In genomic region chr6:132734694-132735236, GRCh38 we compare ENCODE assay signal across 1 cellular context.
A peak's percentile ranks its signal among the peaks of the same experiment; 100 is the strongest.
TF ChIP-seq lines count a peak whose summit lies in the region.

No MANE protein-coding gene starts in this region.

TF ChIP-seq in HepG2, 621 proteins besides CTCF, POLR2A, EP300 and RAD21 (continued from another document and continues in another):
- TF ChIP-seq DMTF1 (CRISPR knock-in tag; IDR thresholded peaks at IDR 0.05), result no peak
- TF ChIP-seq RNF2 (conservative IDR thresholded peaks at IDR 0.05; ENCODE audit: low read depth), result peak; percentile 59; the same call in 1 of the 2 replicates
- 0 out of 2 replicates have a peak, but pooled peaks have one; percentile 39 for TF ChIP-seq ZNF784 (CRISPR knock-in tag; IDR thresholded peaks at IDR 0.05; ENCODE audit: borderline replicate concordance)
- peak; percentile 76; the same call in 1 of the 2 replicates for TF ChIP-seq MIER2 (CRISPR knock-in tag; IDR thresholded peaks at IDR 0.05)
- TF ChIP-seq JUN (CRISPR knock-in tag; IDR thresholded peaks at IDR 0.05), result peak; percentile 43; the same call in 1 of the 2 replicates
- TF ChIP-seq FOXM1 (CRISPR knock-in tag; IDR thresholded peaks at IDR 0.05), result no peak
- TF ChIP-seq KDM2A (CRISPR knock-in tag; IDR thresholded peaks at IDR 0.05; ENCODE audit: borderline replicate concordance, low read depth), result no peak
- peak; percentile 98 for TF ChIP-seq SMAD3 (CRISPR knock-in tag; IDR thresholded peaks at IDR 0.05)
- TF ChIP-seq ZNF276 (CRISPR knock-in tag; IDR thresholded peaks at IDR 0.05; ENCODE audit: low read depth), result no peak
- no peak for TF ChIP-seq KLF9 (CRISPR knock-in tag; IDR thresholded peaks at IDR 0.05; ENCODE audit: low read depth)
- TF ChIP-seq SNAPC5 (CRISPR knock-in tag; IDR thresholded peaks at IDR 0.05; ENCODE audit: borderline replicate concordance), result no peak
- no peak for TF ChIP-seq ZNF367 (CRISPR knock-in tag; IDR thresholded peaks at IDR 0.05; ENCODE audit: borderline replicate concordance)
- TF ChIP-seq HMG20A (CRISPR knock-in tag; IDR thresholded peaks at IDR 0.05; ENCODE audit: borderline replicate concordance), result peak; percentile 98
- TF ChIP-seq TERF1 (CRISPR knock-in tag; IDR thresholded peaks at IDR 0.05), result no peak
- no peak for TF ChIP-seq ZNF296 (CRISPR knock-in tag; conservative IDR thresholded peaks at IDR 0.05)
- TF ChIP-seq POLR2G (IDR thresholded peaks at IDR 0.05; ENCODE audit: low read depth, low read length), result no peak
- no peak for TF ChIP-seq RBM39 (IDR thresholded peaks at IDR 0.05; ENCODE audit: low read depth, low read length, poor library complexity, severe bottlenecking)
- no peak for TF ChIP-seq IKZF1 (IDR thresholded peaks at IDR 0.05)
- peak; percentile 55; the same call in 1 of the 2 replicates for TF ChIP-seq HMG20B (CRISPR knock-in tag; conservative IDR thresholded peaks at IDR 0.05)
- no peak for TF ChIP-seq AGO1 (IDR thresholded peaks at IDR 0.05; ENCODE audit: low read depth, low read length, poor library complexity, severe bottlenecking)
- TF ChIP-seq ARNT (IDR thresholded peaks at IDR 0.05), result no peak
- no peak for TF ChIP-seq BCLAF1 (IDR thresholded peaks at IDR 0.05)
- TF ChIP-seq KDM4B (CRISPR knock-in tag; IDR thresholded peaks at IDR 0.05), result peak; percentile 85; the same call in 1 of the 2 replicates
- TF ChIP-seq ATF6 (CRISPR knock-in tag; conservative IDR thresholded peaks at IDR 0.05), result peak; percentile 92; the same call in 1 of the 2 replicates
- no peak for TF ChIP-seq ZNF232 (CRISPR knock-in tag; IDR thresholded peaks at IDR 0.05; ENCODE audit: borderline replicate concordance)
- peak; percentile 100 for TF ChIP-seq FOXA3 (CRISPR knock-in tag; IDR thresholded peaks at IDR 0.05)
- TF ChIP-seq NR2F2 (IDR thresholded peaks at IDR 0.05; ENCODE audit: borderline replicate concordance, low read depth), result peak; percentile 63; the same call in 1 of the 2 replicates
- peak; percentile 67 for TF ChIP-seq REPIN1 (CRISPR knock-in tag; IDR thresholded peaks at IDR 0.05; ENCODE audit: borderline replicate concordance, low read depth)
- no peak for TF ChIP-seq ZKSCAN5 (CRISPR knock-in tag; IDR thresholded peaks at IDR 0.05)
- TF ChIP-seq ZC3H4 (CRISPR knock-in tag; IDR thresholded peaks at IDR 0.05; ENCODE audit: borderline replicate concordance), result no peak
- no peak for TF ChIP-seq RXRA (CRISPR knock-in tag; IDR thresholded peaks at IDR 0.05)
- TF ChIP-seq ZNF564 (CRISPR knock-in tag; IDR thresholded peaks at IDR 0.05), result 0 out of 2 replicates have a peak, but pooled peaks have one; percentile 56
- no peak for TF ChIP-seq FIP1L1 (IDR thresholded peaks at IDR 0.05; ENCODE audit: borderline replicate concordance, insufficient read depth, low read depth, low read length)
- TF ChIP-seq SOX5 (CRISPR knock-in tag; IDR thresholded peaks at IDR 0.05; ENCODE audit: borderline replicate concordance), result peak; percentile 94
- TF ChIP-seq SOX6 (IDR thresholded peaks at IDR 0.05), result no peak
- peak; percentile 95 for TF ChIP-seq SOX6 (CRISPR knock-in tag; IDR thresholded peaks at IDR 0.05)
- TF ChIP-seq STAG1 (CRISPR knock-in tag; IDR thresholded peaks at IDR 0.05), result no peak
- TF ChIP-seq ZNF883 (CRISPR knock-in tag; IDR thresholded peaks at IDR 0.05; ENCODE audit: not compliant biosample characterization), result no peak
- TF ChIP-seq NCOA2 (CRISPR knock-in tag; IDR thresholded peaks at IDR 0.05), result peak; percentile 89
- TF ChIP-seq ZSCAN21 (CRISPR knock-in tag; IDR thresholded peaks at IDR 0.05; ENCODE audit: borderline replicate concordance), result no peak
- peak; percentile 30; the same call in 1 of the 2 replicates for TF ChIP-seq HOXA3 (CRISPR knock-in tag; IDR thresholded peaks at IDR 0.05)
- no peak for TF ChIP-seq FLYWCH1 (CRISPR knock-in tag; IDR thresholded peaks at IDR 0.05)
- TF ChIP-seq ZNF7 (CRISPR knock-in tag; IDR thresholded peaks at IDR 0.05), result no peak; the same call in 1 of the 2 replicates
- TF ChIP-seq POGZ (CRISPR knock-in tag; IDR thresholded peaks at IDR 0.05), result peak; percentile 97
- 0 out of 2 replicates have a peak, but pooled peaks have one; percentile 23 for TF ChIP-seq HNF4G (IDR thresholded peaks at IDR 0.05; ENCODE audit: borderline replicate concordance, low read depth, low read length)
- TF ChIP-seq HNF4G (CRISPR knock-in tag; IDR thresholded peaks at IDR 0.05; ENCODE audit: borderline replicate concordance, low read depth), result 0 out of 2 replicates have a peak, but pooled peaks have one; percentile 52
- TF ChIP-seq FOXP4 (CRISPR knock-in tag; IDR thresholded peaks at IDR 0.05), result peak; percentile 95
